Comparison of ENCODE assay signal across 8 cellular contexts in genomic region chr6:134177753-134178229, GRCh38.
DNase-seq lines count a peak whose midpoint lies in the region; ATAC-seq lines count a peak whose summit lies in the region.

No MANE protein-coding gene starts in this region.

- peak overlapping the region; percentile 86 for H3K4me3 Mint-ChIP-seq in activated naive CD4-positive, alpha-beta T cell treated with anti-CD3 and anti-CD28 coated beads, Interleukin-2, amount 10 ng/mL, durations not matched to agents 7 days and 5 days
- H3K4me3 Mint-ChIP-seq in activated T-helper 1 cell treated with anti-CD3 and anti-CD28 coated beads, Interleukin-12 subunit alpha, Interleukin-12 subunit beta, Interleukin-2, Interleukin-4 antibody, amounts not matched to agents 30 ng/mL and 10 ng/mL and 1 ng/mL, durations not matched to agents 14 hours and 24 hours and 36 hours: peak overlapping the region; percentile 93

- H3K4me1 Mint-ChIP-seq in activated naive CD4-positive, alpha-beta T cell treated with anti-CD3 and anti-CD28 coated beads, Interleukin-2, amount 10 ng/mL, durations not matched to agents 7 days and 5 days: peaks cover 55% of the 10 kb centered on the region
- H3K4me1 Mint-ChIP-seq in activated T-helper 1 cell treated with anti-CD3 and anti-CD28 coated beads, Interleukin-12 subunit alpha, Interleukin-12 subunit beta, Interleukin-2, Interleukin-4 antibody, amounts not matched to agents 30 ng/mL and 10 ng/mL and 1 ng/mL, durations not matched to agents 14 hours and 24 hours and 36 hours (ENCODE audit: low read depth): peaks cover 54% of the 10 kb centered on the region

- CTCF ChIA-PET in activated naive CD4-positive, alpha-beta T cell treated with anti-CD3 and anti-CD28 coated beads, Interleukin-2, amount 10 ng/mL, durations not matched to agents 7 days and 5 days (lab: Charles Lee): interaction anchor here (0.8 to 3.6 kb wide), 14 partner anchors 21 to 464 kb away, joined by 3 to 16 read pairs (median 4); no protein-coding TSS in a partner anchor

- peaks cover under 1% of the 10 kb centered on the region for H3K36me3 ChIP-seq in iPS-15b (ENCODE audit: control insufficient read depth, insufficient read depth, low read length)
- peaks cover 6 to 11% (median 8%) of the 10 kb centered on the region in 5 donors for H3K36me3 ChIP-seq in subcutaneous abdominal adipose tissue (ENCODE audit: control insufficient read depth in 5 of 5, insufficient read depth in 5 of 5, low read length in 5 of 5)

- H3K9me3 Mint-ChIP-seq in activated naive CD4-positive, alpha-beta T cell treated with anti-CD3 and anti-CD28 coated beads, Interleukin-2, amount 10 ng/mL, durations not matched to agents 7 days and 5 days: no peaks in the 10 kb centered on the region
- no peaks in the 10 kb centered on the region for H3K9me3 Mint-ChIP-seq in activated T-helper 1 cell treated with anti-CD3 and anti-CD28 coated beads, Interleukin-12 subunit alpha, Interleukin-12 subunit beta, Interleukin-2, Interleukin-4 antibody, amounts not matched to agents 30 ng/mL and 10 ng/mL and 1 ng/mL, durations not matched to agents 14 hours and 24 hours and 36 hours

- H3K27me3 ChIP-seq in iPS-15b (ENCODE audit: control insufficient read depth, insufficient read depth, low read length) (peaks cover 8% of the 10 kb centered on the region), subcutaneous abdominal adipose tissue (ENCODE audit: control insufficient read depth in 5 of 5, insufficient read depth in 4 of 5, low read length in 5 of 5) (no peaks in the 10 kb centered on the region)

- intact Hi-C loops in activated T-helper 1 cell treated with anti-CD3 and anti-CD28 coated beads, Interleukin-12 subunit alpha, Interleukin-12 subunit beta, Interleukin-2, Interleukin-4 antibody, amounts not matched to agents 30 ng/mL and 10 ng/mL and 1 ng/mL, durations not matched to agents 14 hours and 24 hours and 36 hours (cut with micrococcal nuclease): loop anchor here (1.0 to 10.0 kb wide), 12 partner anchors 59 to 1007 kb away; partner anchors contain the start of gene MYB

- DNase-seq in activated naive CD4-positive, alpha-beta T cell treated with anti-CD3 and anti-CD28 coated beads, Interleukin-2, amount 10 ng/mL, durations not matched to agents 7 days and 5 days: no peak
- no peak for DNase-seq in activated naive CD4-positive, alpha-beta T cell treated with Interleukin-2 at 50 U/mL for 16 hours
- DNase-seq in activated T-helper 1 cell treated with anti-CD3 and anti-CD28 coated beads, Interleukin-12 subunit alpha, Interleukin-12 subunit beta, Interleukin-2, Interleukin-4 antibody, amounts not matched to agents 30 ng/mL and 10 ng/mL and 1 ng/mL, durations not matched to agents 14 hours and 24 hours and 36 hours (ENCODE audit: low spot score): no peak
- DNase-seq in HUDEP-2 (lab: John Stamatoyannopoulos, UW; ENCODE audit: unreplicated experiment in 76 of 76) (no peak), NK-92 (lab: John Stamatoyannopoulos, UW; ENCODE audit: unreplicated experiment) (no peak)

- H3K36me3 Mint-ChIP-seq in activated naive CD4-positive, alpha-beta T cell treated with anti-CD3 and anti-CD28 coated beads, Interleukin-2, amount 10 ng/mL, durations not matched to agents 7 days and 5 days: peaks cover 19% of the 10 kb centered on the region
- H3K36me3 Mint-ChIP-seq in activated T-helper 1 cell treated with anti-CD3 and anti-CD28 coated beads, Interleukin-12 subunit alpha, Interleukin-12 subunit beta, Interleukin-2, Interleukin-4 antibody, amounts not matched to agents 30 ng/mL and 10 ng/mL and 1 ng/mL, durations not matched to agents 14 hours and 24 hours and 36 hours (ENCODE audit: low read depth): peaks cover 16% of the 10 kb centered on the region

- H3K27ac ChIP-seq in subcutaneous abdominal adipose tissue (ENCODE audit: low read depth, low read length): peak overlapping the region; percentile 93

- peaks cover 3% of the 10 kb centered on the region for H3K27me3 Mint-ChIP-seq in activated naive CD4-positive, alpha-beta T cell treated with anti-CD3 and anti-CD28 coated beads, Interleukin-2, amount 10 ng/mL, durations not matched to agents 7 days and 5 days
- no peaks in the 10 kb centered on the region for H3K27me3 Mint-ChIP-seq in activated T-helper 1 cell treated with anti-CD3 and anti-CD28 coated beads, Interleukin-12 subunit alpha, Interleukin-12 subunit beta, Interleukin-2, Interleukin-4 antibody, amounts not matched to agents 30 ng/mL and 10 ng/mL and 1 ng/mL, durations not matched to agents 14 hours and 24 hours and 36 hours (ENCODE audit: insufficient read depth)

- H3K4me1 ChIP-seq in iPS-15b (ENCODE audit: control insufficient read depth, insufficient read depth, low read length) (peaks cover 16% of the 10 kb centered on the region), subcutaneous abdominal adipose tissue (ENCODE audit: control insufficient read depth in 5 of 5, insufficient read depth in 5 of 5, low read length in 5 of 5) (peaks cover 2 to 45% (median 37%) of the 10 kb centered on the region in 5 donors)

- no peaks in the 10 kb centered on the region for H3K9me3 ChIP-seq in iPS-15b (ENCODE audit: control insufficient read depth, insufficient read depth, low read length)
- no peaks in the 10 kb centered on the region for H3K9me3 ChIP-seq in subcutaneous abdominal adipose tissue (ENCODE audit: control insufficient read depth in 5 of 5, low read length in 5 of 5)

- H3K9ac ChIP-seq in iPS-15b (ENCODE audit: low read depth, low read length) (no peak overlapping the region), subcutaneous abdominal adipose tissue (ENCODE audit: low read length in 5 of 5) (peak overlapping the region in 2 of 5 donors; percentile 42 to 62)

- ATAC-seq in GM18517 (IDR thresholded peaks at IDR 0.05; ENCODE audit: unreplicated experiment): no peak

- H3K27ac Mint-ChIP-seq in activated naive CD4-positive, alpha-beta T cell treated with anti-CD3 and anti-CD28 coated beads, Interleukin-2, amount 10 ng/mL, durations not matched to agents 7 days and 5 days: peak overlapping the region; percentile 92
- H3K27ac Mint-ChIP-seq in activated T-helper 1 cell treated with anti-CD3 and anti-CD28 coated beads, Interleukin-12 subunit alpha, Interleukin-12 subunit beta, Interleukin-2, Interleukin-4 antibody, amounts not matched to agents 30 ng/mL and 10 ng/mL and 1 ng/mL, durations not matched to agents 14 hours and 24 hours and 36 hours: peak overlapping the region; percentile 98

- H3K4me3 ChIP-seq in iPS-15b (ENCODE audit: low read depth, low read length) (peak overlapping the region; percentile 40), subcutaneous abdominal adipose tissue (ENCODE audit: low read depth in 1 of 5, low read length in 5 of 5) (peak overlapping the region; percentile 35 to 71 (median 60))
